Comparison of ENCODE assay signal across 1 cellular context in the genomic region with DNA sequence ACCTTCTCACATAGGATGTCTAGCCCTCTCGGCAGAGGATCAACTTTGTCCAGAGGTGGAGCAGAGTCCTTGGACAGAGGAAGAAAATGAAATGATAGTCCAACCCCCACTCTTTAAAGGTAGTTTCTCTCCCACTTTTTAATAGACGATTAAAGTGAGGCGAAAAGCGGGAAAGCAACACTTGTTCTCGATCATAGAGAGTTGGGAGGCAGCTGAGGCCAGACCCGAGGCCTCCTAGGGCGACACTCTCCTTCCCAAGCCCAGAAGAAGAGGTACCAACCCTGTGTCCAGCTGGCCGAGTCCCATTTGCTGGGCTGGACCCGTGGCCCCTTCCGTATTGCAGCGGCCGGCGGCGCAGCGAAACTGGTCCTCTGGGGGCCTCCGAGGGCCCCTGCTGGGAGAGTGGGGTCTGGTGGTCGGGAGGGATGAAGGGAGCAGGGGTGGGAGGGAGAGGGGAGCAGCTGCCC.
TF ChIP-seq lines count a peak whose summit lies in the region.

No MANE protein-coding gene starts in this region.

TF ChIP-seq in A549, 52 proteins besides CTCF, POLR2A, EP300 and RAD21 (continued from another document):
- TF ChIP-seq JUN (IDR thresholded peaks at IDR 0.05) (no peak), HEYL (CRISPR knock-in tag; IDR thresholded peaks at IDR 0.05) (no peak), EHMT2 (IDR thresholded peaks at IDR 0.05; ENCODE audit: low read depth) (no peak)
